ENCODE assay signal across 12 cellular contexts in genomic region chr15:58409861-58410260, GRCh38. TPM values are rescaled to one million over a fixed set of nuclear protein-coding genes. Genes with fewer than 3 reads are reported as not detected.
DNase-seq lines count a peak whose midpoint lies in the region; ATAC-seq and TF ChIP-seq lines count a peak whose summit lies in the region.
"Had no signal": no experiment of that assay in that cellular context is flagged by ENCODE, and none has a peak within 500 bp of the region (broad histone marks: within the 10 kb centered on the region; RNA-seq: fewer than 3 reads in every experiment).

No MANE protein-coding gene starts in this region.

- H3K9me3 ChIP-seq in duodenal mucosa (ENCODE audit: control insufficient read depth in 1 of 2, low read length in 2 of 2) (no peaks in the 10 kb centered on the region), transverse colon (no peaks in the 10 kb centered on the region)
- H3K9me3 ChIP-seq: neutrophil had no signal

- no peak for DNase-seq in activated T-cell treated with anti-CD3 and anti-CD28 coated beads, Interleukin-2, amount 50 U/mL, for 24 hours
- no peak for DNase-seq in activated T-cell treated with anti-CD3 and anti-CD28 coated beads, Interleukin-2, amount 50 U/mL, for 48 hours
- DNase-seq in NCI-H2171 (lab: John Stamatoyannopoulos, UW) (peak; percentile 38), cortex of kidney (lab: John Stamatoyannopoulos, UW) (no peak), hypothalamus (lab: John Stamatoyannopoulos, UW) (no peak), transverse colon (no peak)
- DNase-seq in stimulated activated naive CD8-positive, alpha-beta T cell treated with anti-CD3 and anti-CD28 coated beads, Interleukin-15, amount 100 ng/mL, for 72 hours: no peak
- DNase-seq: activated CD8-positive, alpha-beta memory T cell treated with anti-CD3 and anti-CD28 coated beads, Interleukin-2, amount 50 U/mL, for 48 hours had no signal

- H3K4me3 ChIP-seq in duodenal mucosa (ENCODE audit: low read depth in 1 of 2, low read length in 2 of 2): peak overlapping the region; percentile 45 to 52
- peak overlapping the region in 1 of 4 donors; percentile 2 for H3K4me3 ChIP-seq in transverse colon
- H3K4me3 ChIP-seq: hepatocyte had no signal

- H3K36me3 ChIP-seq in duodenal mucosa (ENCODE audit: control insufficient read depth in 1 of 2, insufficient read depth in 2 of 2, low read length in 2 of 2) (no peaks in the 10 kb centered on the region), transverse colon (no peaks in the 10 kb centered on the region)
- H3K36me3 ChIP-seq: neutrophil had no signal

- TF ChIP-seq POLR2A in transverse colon (IDR thresholded peaks at IDR 0.05): no peak

- no peak overlapping the region for H3K27ac ChIP-seq in duodenal mucosa (ENCODE audit: low read depth, low read length)
- peak overlapping the region in 1 of 4 donors; percentile 25 for H3K27ac ChIP-seq in transverse colon
- H3K27ac ChIP-seq: hepatocyte, neutrophil had no signal

- H3K4me3 Mint-ChIP-seq in activated T-cell treated with anti-CD3 and anti-CD28 coated beads, Interleukin-2, amount 50 U/mL, for 24 hours: peak overlapping the region; percentile 75
- H3K4me3 Mint-ChIP-seq in stimulated activated naive CD8-positive, alpha-beta T cell treated with anti-CD3 and anti-CD28 coated beads, Interleukin-15, amount 100 ng/mL, for 72 hours: peak overlapping the region; percentile 90 to 96

- no peak for TF ChIP-seq CTCF in transverse colon (IDR thresholded peaks at IDR 0.05)

- H3K27me3 ChIP-seq in duodenal mucosa (ENCODE audit: control insufficient read depth in 1 of 2, insufficient read depth in 2 of 2, low read length in 2 of 2) (no peaks in the 10 kb centered on the region), transverse colon (no peaks in the 10 kb centered on the region)
- H3K27me3 ChIP-seq: hepatocyte, neutrophil had no signal

- H3K36me3 Mint-ChIP-seq in activated T-cell treated with anti-CD3 and anti-CD28 coated beads, Interleukin-2, amount 50 U/mL, for 24 hours (ENCODE audit: low read depth): no peaks in the 10 kb centered on the region

- H3K4me1 Mint-ChIP-seq in activated T-cell treated with anti-CD3 and anti-CD28 coated beads, Interleukin-2, amount 50 U/mL, for 24 hours (ENCODE audit: low read depth): peaks cover 17% of the 10 kb centered on the region
- H3K4me1 Mint-ChIP-seq in stimulated activated naive CD8-positive, alpha-beta T cell treated with anti-CD3 and anti-CD28 coated beads, Interleukin-15, amount 100 ng/mL, for 72 hours: peaks cover 35% of the 10 kb centered on the region

- H3K27me3 Mint-ChIP-seq in activated T-cell treated with anti-CD3 and anti-CD28 coated beads, Interleukin-2, amount 50 U/mL, for 24 hours: no peaks in the 10 kb centered on the region
- no peaks in the 10 kb centered on the region for H3K27me3 Mint-ChIP-seq in stimulated activated naive CD8-positive, alpha-beta T cell treated with anti-CD3 and anti-CD28 coated beads, Interleukin-15, amount 100 ng/mL, for 72 hours

- no peaks in the 10 kb centered on the region for H3K4me1 ChIP-seq in duodenal mucosa (ENCODE audit: control insufficient read depth in 1 of 2, insufficient read depth in 2 of 2, low read length in 2 of 2)
- H3K4me1 ChIP-seq in transverse colon: no peaks in the 10 kb centered on the region

- H3K27ac Mint-ChIP-seq in activated T-cell treated with anti-CD3 and anti-CD28 coated beads, Interleukin-2, amount 50 U/mL, for 24 hours: peak overlapping the region; percentile 87
- H3K27ac Mint-ChIP-seq in stimulated activated naive CD8-positive, alpha-beta T cell treated with anti-CD3 and anti-CD28 coated beads, Interleukin-15, amount 100 ng/mL, for 72 hours: peak overlapping the region; percentile 97

- ATAC-seq in stimulated activated naive CD8-positive, alpha-beta T cell treated with anti-CD3 and anti-CD28 coated beads, Interleukin-15, amount 100 ng/mL, for 72 hours: no peak

- no peaks in the 10 kb centered on the region for H3K9me3 Mint-ChIP-seq in activated T-cell treated with anti-CD3 and anti-CD28 coated beads, Interleukin-2, amount 50 U/mL, for 24 hours
- no peaks in the 10 kb centered on the region for H3K9me3 Mint-ChIP-seq in stimulated activated naive CD8-positive, alpha-beta T cell treated with anti-CD3 and anti-CD28 coated beads, Interleukin-15, amount 100 ng/mL, for 72 hours

- intact Hi-C loops in transverse colon (cut with DNase I; ENCODE audit: low total_unique reads): no loop called here

- TF ChIP-seq EP300 in transverse colon (IDR thresholded peaks at IDR 0.05; ENCODE audit: low read depth): no peak

- in situ Hi-C loops in transverse colon (cut with MboI; ENCODE audit: low pct_ligation_motif_present in 1 of 4, low pct_unique_long_range_greater_than_20kb in 1 of 4, low sequenced_read_pairs in 3 of 4): no loop called here

- H3K9ac ChIP-seq in duodenal mucosa (ENCODE audit: low read depth in 1 of 2, low read length in 2 of 2): no peak overlapping the region

RNA-seq across cellular contexts. Expression of gene LIPC, which starts 21.9 kb away (rescaled TPM):
- total RNA-seq in transverse colon: 1 to 10 TPM in 2 of 4 donors, under 1 TPM in 1, not detected in 1; 0.48 to 8.2 (median 2.6) TPM
- total RNA-seq: RPMI7951 had no signal
